ENCODE assay signal across 18 cellular contexts in the genomic region with DNA sequence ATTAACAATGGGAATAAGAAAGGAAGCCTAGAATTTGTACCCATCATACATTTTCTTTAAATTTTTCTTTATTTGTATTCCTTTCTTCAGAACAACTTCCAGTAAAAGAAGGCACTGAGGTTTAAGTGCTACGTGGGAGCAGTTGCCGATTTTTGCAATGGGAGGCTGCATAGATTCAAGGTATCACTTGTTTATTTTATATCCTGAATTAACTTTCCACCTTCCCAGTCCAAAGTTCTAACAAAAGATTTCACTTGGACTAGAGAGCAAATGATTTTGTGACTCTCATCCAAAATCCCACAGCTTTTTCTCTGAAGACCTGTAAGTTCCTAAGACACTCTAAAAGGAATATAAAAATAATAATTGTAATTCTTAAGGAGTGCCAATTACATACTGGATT.
"Had no signal": no experiment of that assay in that cellular context is flagged by ENCODE, and none has a peak within 500 bp of the region (broad histone marks: within the 10 kb centered on the region; RNA-seq: fewer than 3 reads in every experiment).

No MANE protein-coding gene starts in this region.

- H3K36me3 Mint-ChIP-seq: naive B cell had no signal

- H3K4me1 ChIP-seq: foreskin keratinocyte had no signal

- H3K36me3 ChIP-seq: esophagus muscularis mucosa, heart right ventricle, left ventricle myocardium inferior, lower lobe of right lung had no signal

- H3K4me3 ChIP-seq: coronary artery, dorsolateral prefrontal cortex, esophagus muscularis mucosa, heart right ventricle, left ventricle myocardium inferior, lower lobe of right lung, mucosa of descending colon had no signal

- ATAC-seq: foreskin keratinocyte, heart right ventricle, left cardiac atrium, lower lobe of right lung, mucosa of descending colon had no signal

- H3K27me3 ChIP-seq: dorsolateral prefrontal cortex, esophagus muscularis mucosa, foreskin keratinocyte, heart right ventricle had no signal

- DNase-seq: dermis blood vessel endothelial cell; dorsolateral prefrontal cortex; effector CD4-positive, alpha-beta T cell; effector memory CD4-positive, alpha-beta T cell; foreskin keratinocyte; glutamatergic neuron; head of caudate nucleus; heart right ventricle; hippocampal formation; left cardiac atrium; left ventricle myocardium inferior; lower lobe of right lung; mesenchymal stem cell; mucosa of descending colon; naive B cell had no signal

- H3K9me3 ChIP-seq: esophagus muscularis mucosa, heart right ventricle, left ventricle myocardium inferior, lower lobe of right lung, mucosa of descending colon had no signal

- H3K27ac ChIP-seq: coronary artery, dorsolateral prefrontal cortex, foreskin keratinocyte, heart right ventricle, left ventricle myocardium inferior, lower lobe of right lung had no signal

- H3K4me3 Mint-ChIP-seq: mesothelial cell of epicardium, naive B cell had no signal

- H3K27ac Mint-ChIP-seq: mesothelial cell of epicardium had no signal
